In the genomic region with DNA sequence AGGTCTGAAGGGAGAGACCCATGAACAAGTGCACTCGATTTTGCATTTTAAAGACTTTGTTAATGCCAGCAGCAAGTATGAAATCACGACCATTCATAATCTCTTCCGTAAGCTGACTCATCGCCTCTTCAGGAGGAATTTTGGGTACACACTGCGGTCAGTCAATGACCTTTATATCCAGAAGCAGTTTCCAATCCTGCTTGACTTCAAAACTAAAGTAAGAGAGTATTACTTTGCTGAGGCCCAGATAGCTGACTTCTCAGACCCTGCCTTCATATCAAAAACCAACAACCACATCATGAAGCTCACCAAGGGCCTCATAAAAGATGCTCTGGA, we compare ENCODE assay signal across 24 cellular contexts. TPM values are rescaled to one million over a fixed set of nuclear protein-coding genes. Genes with fewer than 3 reads are reported as not detected.
A peak's percentile ranks its signal among the peaks of the same experiment; 100 is the strongest.
DNase-seq lines count a peak whose midpoint lies in the region; ATAC-seq and TF ChIP-seq lines count a peak whose summit lies in the region.
"Had no signal": no experiment of that assay in that cellular context is flagged by ENCODE, and none has a peak within 500 bp of the region (broad histone marks: within the 10 kb centered on the region; RNA-seq: fewer than 3 reads in every experiment).

No MANE protein-coding gene starts in this region.

- H3K27ac Mint-ChIP-seq in nephron, result peak overlapping the region in 2 of 3 experiments; percentile 67 to 96
- H3K27ac Mint-ChIP-seq: activated B cell treated with CpG ODN at 0.5 μM for 24 hours; activated naive CD8-positive, alpha-beta T cell treated with anti-CD3 and anti-CD28 coated beads, Interleukin-2, amount 50 U/mL, for 24 hours; activated T-helper 1 cell treated with anti-CD3 and anti-CD28 coated beads, Interleukin-12 subunit alpha, Interleukin-12 subunit beta, Interleukin-2, Interleukin-4 antibody, amounts not matched to agents 30 ng/mL and 10 ng/mL and 1 ng/mL, durations not matched to agents 14 hours and 24 hours and 36 hours; neural progenitor cell; T-helper 1 cell treated with Interleukin-12 subunit alpha and Interleukin-12 subunit beta and Interleukin-4 antibody, amounts not matched to agents 30 μg/mL and 1 μg/mL, for 36 hours had no signal

- TF ChIP-seq POLR2A in body of pancreas (IDR thresholded peaks at IDR 0.05), result no peak

- H3K9ac ChIP-seq in PC-3 (ENCODE audit: low read length), result peak overlapping the region; percentile 64
- H3K9ac ChIP-seq: GM23248, neural progenitor cell had no signal

- no peak overlapping the region for H2AFZ ChIP-seq in PC-3 (ENCODE audit: low read length)
- H2AFZ ChIP-seq: GM23248, neural progenitor cell had no signal

- DNase-seq in Daoy (ENCODE audit: low read depth) (peak; percentile 61), PC-3 (peak; percentile 83), dermis blood vessel endothelial cell (peak; percentile 63), body of pancreas (no peak), cerebellar cortex (ENCODE audit: low spot score) (no peak), epidermal melanocyte (ENCODE audit: insufficient read length, low spot score) (no peak), HPDE6-E6E7 (ENCODE audit: extremely low spot score) (no peak)
- DNase-seq: activated B cell treated with CpG ODN at 0.5 μM for 24 hours; activated naive CD8-positive, alpha-beta T cell treated with anti-CD3 and anti-CD28 coated beads, Interleukin-2, amount 50 U/mL, for 24 hours; CD4-positive, CD25-positive, alpha-beta regulatory T cell; DMS53; GM23248; KBM-7; left cardiac atrium; NCI-H1105; NCI-H526 treated with DMSO at 0.1 percent for 48 hours; retina; stimulated activated naive CD4-positive, alpha-beta T cell had no signal

- H3K79me2 ChIP-seq in PC-3 (ENCODE audit: low read length), result no peaks in the 10 kb centered on the region

- H3K36me3 ChIP-seq in PC-3 (ENCODE audit: low read depth, low read length) (no peaks in the 10 kb centered on the region), body of pancreas (replicated peaks in 1 of 2; ENCODE audit: insufficient read depth in 1 of 2, low read depth in 2 of 2) (no peaks in the 10 kb centered on the region)
- H3K36me3 ChIP-seq: neural progenitor cell had no signal

- H3K4me1 Mint-ChIP-seq in nephron, result no peaks in the 10 kb centered on the region
- H3K4me1 Mint-ChIP-seq: neural progenitor cell had no signal

- H3K4me3 ChIP-seq in PC-3 (ENCODE audit: low read length), result peak overlapping the region; percentile 44; the same call in 1 of the 2 replicates
- no peak overlapping the region for H3K4me3 ChIP-seq in body of pancreas
- H3K4me3 ChIP-seq: gastroesophageal sphincter, GM23248, neural progenitor cell, tibial artery had no signal

- no peaks in the 10 kb centered on the region for H4K20me1 ChIP-seq in PC-3 (ENCODE audit: low read length)

- 91 to 94% methylated on average over 5 of the region's 5 CpGs for WGBS in body of pancreas, 2 donors

- H3F3A ChIP-seq in PC-3 (ENCODE audit: low read length, unreplicated experiment), result peaks cover 9% of the 10 kb centered on the region

- H3K9me3 ChIP-seq in PC-3 (ENCODE audit: low read length) (no peaks in the 10 kb centered on the region), body of pancreas (no peaks in the 10 kb centered on the region)
- H3K9me3 ChIP-seq: gastroesophageal sphincter, tibial artery had no signal

- H3K4me3 Mint-ChIP-seq in nephron, result no peak overlapping the region
- H3K4me3 Mint-ChIP-seq: activated B cell treated with CpG ODN at 0.5 μM for 24 hours; activated naive CD8-positive, alpha-beta T cell treated with anti-CD3 and anti-CD28 coated beads, Interleukin-2, amount 50 U/mL, for 24 hours; activated T-helper 1 cell treated with anti-CD3 and anti-CD28 coated beads, Interleukin-12 subunit alpha, Interleukin-12 subunit beta, Interleukin-2, Interleukin-4 antibody, amounts not matched to agents 30 ng/mL and 10 ng/mL and 1 ng/mL, durations not matched to agents 14 hours and 24 hours and 36 hours; CD4-positive, CD25-positive, alpha-beta regulatory T cell; neural progenitor cell; T-helper 1 cell treated with Interleukin-12 subunit alpha and Interleukin-12 subunit beta and Interleukin-4 antibody, amounts not matched to agents 30 μg/mL and 1 μg/mL, for 36 hours had no signal

- ATAC-seq in PC-3, result peak; percentile 40
- no peak for ATAC-seq in body of pancreas
- ATAC-seq: activated naive CD8-positive, alpha-beta T cell treated with anti-CD3 and anti-CD28 coated beads, Interleukin-2, amount 50 U/mL, for 24 hours; gastroesophageal sphincter had no signal

- no peak for TF ChIP-seq CTCF in PC-3 (conservative IDR thresholded peaks at IDR 0.05; ENCODE audit: low read depth, low read length)
- no peak for TF ChIP-seq CTCF in nephron (IDR thresholded peaks at IDR 0.05; ENCODE audit: unreplicated experiment in 3 of 3)
- TF ChIP-seq CTCF in body of pancreas (IDR thresholded peaks at IDR 0.05), result no peak

- CTCF ChIA-PET in PC-3 (lab: Charles Lee), result no interaction called here

- BruUV-seq in PC-3 (replicated peaks; lab: Mats Ljungman, UMichigan), result no TSS peak

- peaks cover 73% of the 10 kb centered on the region for H3K4me1 ChIP-seq in PC-3 (ENCODE audit: insufficient read depth, low read length)
- peaks cover 10% of the 10 kb centered on the region for H3K4me1 ChIP-seq in body of pancreas
- H3K4me1 ChIP-seq: gastroesophageal sphincter, neural progenitor cell had no signal

- no peaks in the 10 kb centered on the region for H3K27me3 Mint-ChIP-seq in nephron (ENCODE audit: low read depth)
- H3K27me3 Mint-ChIP-seq: activated B cell treated with CpG ODN at 0.5 μM for 24 hours; activated naive CD8-positive, alpha-beta T cell treated with anti-CD3 and anti-CD28 coated beads, Interleukin-2, amount 50 U/mL, for 24 hours; CD4-positive, CD25-positive, alpha-beta regulatory T cell had no signal

- no peaks in the 10 kb centered on the region for H3K9me3 Mint-ChIP-seq in nephron
- H3K9me3 Mint-ChIP-seq: activated B cell treated with CpG ODN at 0.5 μM for 24 hours; activated naive CD8-positive, alpha-beta T cell treated with anti-CD3 and anti-CD28 coated beads, Interleukin-2, amount 50 U/mL, for 24 hours; activated T-helper 1 cell treated with anti-CD3 and anti-CD28 coated beads, Interleukin-12 subunit alpha, Interleukin-12 subunit beta, Interleukin-2, Interleukin-4 antibody, amounts not matched to agents 30 ng/mL and 10 ng/mL and 1 ng/mL, durations not matched to agents 14 hours and 24 hours and 36 hours; CD4-positive, CD25-positive, alpha-beta regulatory T cell; neural progenitor cell; T-helper 1 cell treated with Interleukin-12 subunit alpha and Interleukin-12 subunit beta and Interleukin-4 antibody, amounts not matched to agents 30 μg/mL and 1 μg/mL, for 36 hours had no signal

- no peaks in the 10 kb centered on the region for H3K9me2 ChIP-seq in PC-3 (replicated peaks; ENCODE audit: low read length)

- H3K27ac ChIP-seq in PC-3 (ENCODE audit: low read length) (peak overlapping the region; percentile 95), body of pancreas (no peak overlapping the region)
- H3K27ac ChIP-seq: GM23248, neural progenitor cell, tibial artery had no signal

- H3K4me2 ChIP-seq in PC-3 (ENCODE audit: low read length), result peak overlapping the region; percentile 72
- H3K4me2 ChIP-seq: neural progenitor cell had no signal

- H3K27me3 ChIP-seq in PC-3 (ENCODE audit: low read length), result no peaks in the 10 kb centered on the region
- no peaks in the 10 kb centered on the region for H3K27me3 ChIP-seq in body of pancreas
- H3K27me3 ChIP-seq: gastroesophageal sphincter, neural progenitor cell, tibial artery had no signal

- POLR2A ChIA-PET in PC-3 (lab: Charles Lee; ENCODE audit: unreplicated experiment), result no interaction called here

- H3K36me3 Mint-ChIP-seq in nephron (ENCODE audit: low read depth), result peaks cover 25% of the 10 kb centered on the region

- intact Hi-C loops in PC-3 (cut with micrococcal nuclease) (no loop called here), body of pancreas (cut with DNase I) (no loop called here)

RNA-seq across cellular contexts. Expression of a gene that starts 5.9 kb away (rescaled TPM):
- total RNA-seq in Daoy (2014; rRNA removed; shearing (Covaris generic)), result 0.17 TPM in 1 of 2 replicates, not detected in the other
- total RNA-seq in PC-3 (2014; rRNA removed) (2.9 and 3.0 TPM in 2 replicates), dermis blood vessel endothelial cell (not detected in 2 replicates), body of pancreas (not detected)
- total RNA-seq: activated B cell treated with CpG ODN at 0.5 μM for 24 hours; activated T-helper 1 cell treated with anti-CD3 and anti-CD28 coated beads, Interleukin-12 subunit alpha, Interleukin-12 subunit beta, Interleukin-2, Interleukin-4 antibody, amounts not matched to agents 30 ng/mL and 10 ng/mL and 1 ng/mL, durations not matched to agents 14 hours and 24 hours and 36 hours; CD4-positive, CD25-positive, alpha-beta regulatory T cell; GM23248 had no signal

Comparison
In these comparisons a context has a peak if more than half of its experiments do, and no peak if none do; other contexts are left out.
1. DNase-seq: peak in Daoy (single experiment), PC-3 (single experiment) and dermis blood vessel endothelial cell (single experiment); none in body of pancreas (0 of 4), cerebellar cortex (single experiment), epidermal melanocyte (single experiment) and HPDE6-E6E7 (single experiment).